Comparison of ENCODE assay signal across 7 cellular contexts in the genomic region with DNA sequence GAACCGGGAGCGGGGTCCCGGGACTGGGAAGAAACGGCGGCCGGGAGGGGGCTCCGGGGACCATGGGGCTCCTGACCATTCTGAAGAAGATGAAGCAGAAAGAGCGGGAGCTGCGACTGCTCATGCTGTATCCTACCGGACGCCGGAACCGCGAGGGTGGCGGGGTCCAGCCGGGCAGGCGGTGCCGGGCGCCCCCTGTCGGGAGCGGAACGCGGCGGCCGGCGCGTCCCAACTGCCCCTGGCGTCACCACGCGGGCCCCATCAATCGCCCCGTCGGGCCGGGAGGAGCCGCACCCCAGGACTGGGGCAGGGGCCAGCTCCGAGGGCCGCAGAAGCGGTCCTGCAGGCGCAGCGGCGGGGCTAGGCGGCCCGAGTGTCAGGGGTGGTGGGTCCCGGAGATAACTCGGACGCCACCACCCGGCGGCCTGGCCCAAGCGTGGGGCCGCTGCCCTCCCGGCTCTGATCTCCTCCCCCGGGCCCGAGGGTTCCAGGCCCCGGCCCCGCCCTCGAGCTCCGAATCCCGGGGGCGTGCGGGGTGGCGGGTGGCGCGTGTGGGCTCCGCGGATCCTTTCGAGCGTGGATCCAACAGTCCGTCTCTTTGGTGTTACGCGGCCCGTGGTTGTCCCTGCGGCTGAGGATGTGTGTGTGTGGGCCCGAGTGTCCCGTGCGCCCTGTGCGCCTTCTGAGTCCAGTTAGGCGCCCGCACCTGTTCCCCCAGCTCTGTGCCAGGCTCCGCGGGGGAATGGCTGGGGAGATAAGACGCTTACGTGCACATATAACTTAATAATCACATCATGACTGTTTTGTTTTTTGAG. TPM values are rescaled to one million over a fixed set of nuclear protein-coding genes. Genes with fewer than 3 reads are reported as not detected.
DNase-seq lines count a peak whose midpoint lies in the region; ATAC-seq and TF ChIP-seq lines count a peak whose summit lies in the region.

TSS of gene ARL2 (plus strand) at position 15 of the 815 bp plus-strand sequence. CDS start at position 63, 48 bp downstream.

- H3K27ac Mint-ChIP-seq in dendritic cell treated with granulocyte-macrophage colony-stimulating factor and Interleukin-4, amounts not matched to agents 40 ng/mL and 50 ng/mL, for 4 days = peak within 1 kb of the TSS; percentile 97

- peak within 1 kb of the TSS; percentile 98 for H4K8ac ChIP-seq in mesenchymal stem cell (ENCODE audit: low read length)

- peak within 1 kb of the TSS; percentile 89 for H3K4me3 Mint-ChIP-seq in dendritic cell treated with granulocyte-macrophage colony-stimulating factor and Interleukin-4, amounts not matched to agents 40 ng/mL and 50 ng/mL, for 4 days

- ATAC-seq in GM21390 (IDR thresholded peaks at IDR 0.05; ENCODE audit: unreplicated experiment) = peak; percentile 60
- peak; percentile 60 for ATAC-seq in stimulated activated naive CD8-positive, alpha-beta T cell treated with anti-CD3 and anti-CD28 coated beads, Interleukin-15, Interleukin-2, amounts not matched to agents 100 U/mL and 50 U/mL, for 24 hours

- H3K27ac ChIP-seq in HUES48 (ENCODE audit: low read depth, low read length) (peak within 1 kb of the TSS; percentile 98), VCaP (peak within 1 kb of the TSS; percentile 99), mesenchymal stem cell (ENCODE audit: low read length, poor library complexity, severe bottlenecking) (peak within 1 kb of the TSS; percentile 99)

- peak within 1 kb of the TSS; percentile 92 for H4K91ac ChIP-seq in mesenchymal stem cell (ENCODE audit: low read length)

- H3K27me3 Mint-ChIP-seq in dendritic cell treated with granulocyte-macrophage colony-stimulating factor and Interleukin-4, amounts not matched to agents 40 ng/mL and 50 ng/mL, for 4 days = no peaks in the 10 kb centered on the region

- H2BK5ac ChIP-seq in mesenchymal stem cell (ENCODE audit: low read depth, low read length, poor library complexity, severe bottlenecking) = peak within 1 kb of the TSS; percentile 91

- H3K36me3 Mint-ChIP-seq in dendritic cell treated with granulocyte-macrophage colony-stimulating factor and Interleukin-4, amounts not matched to agents 40 ng/mL and 50 ng/mL, for 4 days (ENCODE audit: low read depth) = peaks cover 37% of the 10 kb centered on the region

- H3K23ac ChIP-seq in mesenchymal stem cell (ENCODE audit: low read length in 2 of 2) = peak within 1 kb of the TSS in 1 of 2 experiments; percentile 81

- H3K4me1 ChIP-seq in HUES48 (ENCODE audit: control insufficient read depth, insufficient read depth, low read length) (peaks cover 4% of the 10 kb centered on the region), mesenchymal stem cell (ENCODE audit: control insufficient read depth, insufficient read depth, low read depth, low read length) (peaks cover 12% of the 10 kb centered on the region)

- H2BK12ac ChIP-seq in mesenchymal stem cell (ENCODE audit: low read length in 2 of 2) = peak within 1 kb of the TSS; percentile 28 to 75

- no peak within 1 kb of the TSS for H2AK5ac ChIP-seq in mesenchymal stem cell (ENCODE audit: low read length, severe bottlenecking)

- intact Hi-C loops in dendritic cell treated with granulocyte-macrophage colony-stimulating factor and Interleukin-4, amounts not matched to agents 40 ng/mL and 50 ng/mL, for 4 days (cut with micrococcal nuclease) = loop anchor here (1.0 to 5.0 kb wide), 5 partner anchors 13 to 167 kb away; partner anchors contain the start of genes CDCA5, SNX15, VPS51 and ZFPL1

- H3K14ac ChIP-seq in mesenchymal stem cell (ENCODE audit: low read length in 2 of 2) = peak within 1 kb of the TSS in 1 of 2 experiments; percentile 95

- peak within 1 kb of the TSS; percentile 77 for H3K9ac ChIP-seq in HUES48 (ENCODE audit: low read depth, low read length)
- H3K9ac ChIP-seq in mesenchymal stem cell (ENCODE audit: low read length) = peak within 1 kb of the TSS; percentile 96

- peaks cover 15% of the 10 kb centered on the region for H3K79me1 ChIP-seq in mesenchymal stem cell (replicated peaks; ENCODE audit: low read length, poor library complexity, severe bottlenecking)

- peak within 1 kb of the TSS; percentile 97 for H2AFZ ChIP-seq in mesenchymal stem cell (ENCODE audit: low read depth, low read length)

- peak within 1 kb of the TSS; percentile 94 to 96 for H3K4ac ChIP-seq in mesenchymal stem cell (ENCODE audit: low read depth in 1 of 2, low read length in 2 of 2)

- peaks cover 15% of the 10 kb centered on the region for H3K36me3 ChIP-seq in HUES48 (ENCODE audit: control insufficient read depth, insufficient read depth, low read length)
- H3K36me3 ChIP-seq in mesenchymal stem cell (ENCODE audit: control insufficient read depth in 1 of 2, insufficient read depth in 2 of 2, low read depth in 1 of 2, low read length in 2 of 2) = peaks cover 13 to 16% of the 10 kb centered on the region in 2 experiments

- H2BK15ac ChIP-seq in mesenchymal stem cell (ENCODE audit: low read depth, poor library complexity, severe bottlenecking) = peak within 1 kb of the TSS; percentile 80

- H2BK120ac ChIP-seq in mesenchymal stem cell (ENCODE audit: low read depth, low read length) = peak within 1 kb of the TSS; percentile 78

- H3K27me3 ChIP-seq in HUES48 (ENCODE audit: control insufficient read depth, insufficient read depth, low read length) (no peaks in the 10 kb centered on the region), mesenchymal stem cell (ENCODE audit: control insufficient read depth in 1 of 2, insufficient read depth in 1 of 2, low read length in 2 of 2) (no peaks in the 10 kb centered on the region)

- WGBS in mesenchymal stem cell = under 1% methylated on average over 72 of the region's 82 CpGs

- no peak for DNase-seq in GM12864 (ENCODE audit: low read depth)
- DNase-seq in mesenchymal stem cell = no peak
- DNase-seq in stimulated activated naive CD8-positive, alpha-beta T cell treated with anti-CD3 and anti-CD28 coated beads, Interleukin-15, Interleukin-2, amounts not matched to agents 100 U/mL and 50 U/mL, for 24 hours = peak; percentile 66

- H3K4me1 Mint-ChIP-seq in dendritic cell treated with granulocyte-macrophage colony-stimulating factor and Interleukin-4, amounts not matched to agents 40 ng/mL and 50 ng/mL, for 4 days (ENCODE audit: low read depth) = peaks cover 31% of the 10 kb centered on the region

- no peaks in the 10 kb centered on the region for H3K9me3 Mint-ChIP-seq in dendritic cell treated with granulocyte-macrophage colony-stimulating factor and Interleukin-4, amounts not matched to agents 40 ng/mL and 50 ng/mL, for 4 days

- H3K4me3 ChIP-seq in GM12864 (ENCODE audit: low read depth, low read length) (peak within 1 kb of the TSS; percentile 74), HUES48 (ENCODE audit: low read depth, low read length) (peak within 1 kb of the TSS; percentile 77), mesenchymal stem cell (ENCODE audit: insufficient read depth in 1 of 2, low read depth in 1 of 2, low read length in 2 of 2) (peak within 1 kb of the TSS; percentile 80 to 85)

- peak within 1 kb of the TSS; percentile 94 to 98 for H3K18ac ChIP-seq in mesenchymal stem cell (ENCODE audit: low read depth in 1 of 2, low read length in 2 of 2)

- no peaks in the 10 kb centered on the region for H3K9me3 ChIP-seq in HUES48 (ENCODE audit: control insufficient read depth, insufficient read depth, low read length)
- no peaks in the 10 kb centered on the region for H3K9me3 ChIP-seq in mesenchymal stem cell (ENCODE audit: control insufficient read depth, low read length)

- peak; percentile 76 for TF ChIP-seq CTCF in GM12864 (IDR thresholded peaks at IDR 0.05; ENCODE audit: low read depth, low read length, missing control alignments)
- TF ChIP-seq CTCF in VCaP (conservative IDR thresholded peaks at IDR 0.05) = peak; percentile 99

- H3K4me2 ChIP-seq in mesenchymal stem cell (ENCODE audit: low read length, poor library complexity, severe bottlenecking) = peak within 1 kb of the TSS; percentile 95

RNA-seq across cellular contexts. Expression of gene ARL2, which starts in this region (rescaled TPM):
- polyA plus RNA-seq in mesenchymal stem cell (2013, experiment 1 of 2) = 86.1 TPM
- polyA plus RNA-seq in mesenchymal stem cell (2013, experiment 2 of 2) = 84.5 TPM
